Comparison of ENCODE assay signal across 8 cellular contexts in the genomic region with DNA sequence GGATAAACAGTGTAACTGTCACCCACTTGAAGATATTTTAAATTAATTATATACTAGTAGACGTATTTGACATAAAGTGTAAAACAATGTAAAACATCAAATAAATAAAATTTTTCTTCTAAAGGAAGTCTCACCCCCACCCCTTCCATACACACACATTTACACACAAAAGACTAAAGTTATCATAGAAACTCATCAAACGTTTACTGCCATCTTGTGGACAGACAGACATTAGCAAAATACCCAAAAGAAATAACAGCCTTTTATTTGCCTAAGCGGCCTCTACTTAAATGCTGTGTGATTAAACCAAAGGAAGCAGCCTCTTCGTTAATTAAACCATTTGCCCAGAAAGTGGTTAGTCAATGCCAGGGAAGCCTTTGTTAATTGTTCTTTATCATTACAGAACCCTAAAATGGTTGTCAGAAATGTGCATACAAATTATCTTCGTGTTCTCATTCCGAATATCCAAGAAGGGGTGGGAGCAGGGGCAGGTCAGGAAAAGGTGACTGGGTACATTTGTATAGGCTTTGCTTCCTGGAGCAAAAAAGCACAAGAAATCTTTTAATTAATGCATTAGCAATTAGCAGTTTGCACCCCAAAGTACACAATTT.
DNase-seq lines count a peak whose midpoint lies in the region; ATAC-seq, FAIRE-seq and TF ChIP-seq lines count a peak whose summit lies in the region.

No MANE protein-coding gene starts in this region.

- no peaks in the 10 kb centered on the region for H3K36me3 Mint-ChIP-seq in activated naive CD4-positive, alpha-beta T cell treated with anti-CD3 and anti-CD28 coated beads, Interleukin-2, amount 50 U/mL, for 72 hours

- H3K4me1 ChIP-seq in NT2/D1 (ENCODE audit: insufficient read depth, insufficient read length), result no peaks in the 10 kb centered on the region

- H3K9ac ChIP-seq in NT2/D1 (ENCODE audit: insufficient read length, low read depth), result no peak overlapping the region

- no peaks in the 10 kb centered on the region for H3K27me3 ChIP-seq in NT2/D1 (ENCODE audit: insufficient read depth, insufficient read length)

- peak; percentile 57 for ATAC-seq in HG02852 (IDR thresholded peaks at IDR 0.05; ENCODE audit: unreplicated experiment)
- no peak for ATAC-seq in activated naive CD4-positive, alpha-beta T cell treated with anti-CD3 and anti-CD28 coated beads, Interleukin-2, amount 50 U/mL, for 72 hours

- H3K9me3 Mint-ChIP-seq in activated naive CD4-positive, alpha-beta T cell treated with anti-CD3 and anti-CD28 coated beads, Interleukin-2, amount 50 U/mL, for 72 hours, result no peaks in the 10 kb centered on the region

- no peak overlapping the region for H3K27ac Mint-ChIP-seq in activated naive CD4-positive, alpha-beta T cell treated with anti-CD3 and anti-CD28 coated beads, Interleukin-2, amount 50 U/mL, for 72 hours

- no peaks in the 10 kb centered on the region for H3K36me3 ChIP-seq in NT2/D1 (ENCODE audit: insufficient read depth, insufficient read length, low read length)

- no peak overlapping the region for H3K4me3 ChIP-seq in NT2/D1 (ENCODE audit: insufficient read length, low read depth)

- FAIRE-seq in colon (lab: Jason Lieb, UNC) (peak; percentile 61), GM12891 (lab: Jason Lieb, UNC) (no peak)

- TF ChIP-seq POLR2A in GM12891 (IDR thresholded peaks at IDR 0.05; ENCODE audit: low read depth, low read length), result no peak

- DNase-seq in DMS53 treated with DMSO at 0.1 percent for 48 hours (lab: John Stamatoyannopoulos, UW; ENCODE audit: unreplicated experiment), result peak; percentile 56
- peak; percentile 18 for DNase-seq in NT2/D1 (ENCODE audit: low read depth, low spot score)
- peak; percentile 54 for DNase-seq in midbrain (lab: John Stamatoyannopoulos, UW)
- DNase-seq in GM12891 (ENCODE audit: insufficient read length, low spot score), result no peak
- no peak for DNase-seq in activated naive CD4-positive, alpha-beta T cell treated with anti-CD3 and anti-CD28 coated beads, Interleukin-2, amount 50 U/mL, for 72 hours (ENCODE audit: low spot score in 2 of 2)
- DNase-seq in mesenteric fat pad (ENCODE audit: low spot score), result no peak

- no peaks in the 10 kb centered on the region for H3K9me3 ChIP-seq in NT2/D1 (ENCODE audit: insufficient read depth, low read length)

TF ChIP-seq in GM12891, 5 proteins besides CTCF, POLR2A, EP300 and RAD21:
- TF ChIP-seq PAX5 (IDR thresholded peaks at IDR 0.05; ENCODE audit: insufficient read depth, low read length, severe bottlenecking) (no peak), POLR2AphosphoS5 (IDR thresholded peaks at IDR 0.05; ENCODE audit: low read depth, low read length) (no peak), POU2F2 (IDR thresholded peaks at IDR 0.05; ENCODE audit: low read depth, low read length) (no peak)
TF ChIP-seq in GM12891: peak in this region for 0.

Comparison
In these comparisons a context has a peak if more than half of its experiments do, and no peak if none do; other contexts are left out.
1. DNase-seq: peak in DMS53 treated with DMSO at 0.1 percent for 48 hours (single experiment), NT2/D1 (single experiment) and midbrain (single experiment); none in GM12891 (single experiment), activated naive CD4-positive, alpha-beta T cell treated with anti-CD3 and anti-CD28 coated beads, Interleukin-2, amount 50 U/mL, for 72 hours (0 of 2) and mesenteric fat pad (single experiment).